15 cellular contexts compared by ENCODE assay signal in the genomic region with DNA sequence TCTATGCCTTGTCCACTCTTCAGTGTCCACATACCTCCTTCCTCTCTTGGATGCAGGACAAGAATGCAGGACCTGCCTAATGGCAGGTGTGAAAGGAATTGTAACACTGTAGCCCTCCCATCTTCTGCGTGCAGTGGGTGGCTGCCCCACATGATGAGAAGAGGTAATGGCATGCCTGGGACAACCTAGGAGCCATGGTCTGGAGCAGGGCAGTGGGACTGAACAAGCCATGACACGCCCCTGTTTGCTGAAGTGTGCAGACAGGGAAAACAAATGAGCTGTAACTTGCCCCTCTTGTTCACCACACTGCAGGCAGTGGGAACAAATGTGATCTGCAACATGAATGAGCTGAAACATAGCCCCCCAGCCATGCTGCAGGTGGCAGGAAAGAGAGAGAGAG.
DNase-seq lines count a peak whose midpoint lies in the region; ATAC-seq and TF ChIP-seq lines count a peak whose summit lies in the region.
"Had no signal": no experiment of that assay in that cellular context is flagged by ENCODE, and none has a peak within 500 bp of the region (broad histone marks: within the 10 kb centered on the region; RNA-seq: fewer than 3 reads in every experiment).

No MANE protein-coding gene starts in this region.

- H3K27ac Mint-ChIP-seq in chondrocyte (ENCODE audit: unreplicated experiment), result no peak overlapping the region
- H3K27ac Mint-ChIP-seq in nephron progenitor cell, result peak overlapping the region; percentile 73
- H3K27ac Mint-ChIP-seq: CD8-positive, alpha-beta memory T cell had no signal

- H3K4me1 ChIP-seq in upper lobe of left lung, result no peaks in the 10 kb centered on the region
- H3K4me1 ChIP-seq: Caco-2 had no signal

- ATAC-seq in upper lobe of left lung (ENCODE audit: low FRiP score in 2 of 2), result peak; percentile 14 to 55
- ATAC-seq in HG02759 (IDR thresholded peaks at IDR 0.05; ENCODE audit: unreplicated experiment), result no peak
- ATAC-seq: HepG2 had no signal

- no peak for TF ChIP-seq EP300 in upper lobe of left lung (IDR thresholded peaks at IDR 0.05)

- H3K4me3 Mint-ChIP-seq in chondrocyte (ENCODE audit: unreplicated experiment), result no peak overlapping the region
- peak overlapping the region; percentile 3 for H3K4me3 Mint-ChIP-seq in nephron progenitor cell
- H3K4me3 Mint-ChIP-seq: CD8-positive, alpha-beta memory T cell had no signal

- H3K36me3 ChIP-seq in upper lobe of left lung, result no peaks in the 10 kb centered on the region
- H3K36me3 ChIP-seq: BLaER1 had no signal

- no peaks in the 10 kb centered on the region for H3K9me3 ChIP-seq in upper lobe of left lung
- H3K9me3 ChIP-seq: Caco-2 had no signal

- 97 to 100% methylated on average over 2 of the region's 2 CpGs for WGBS in upper lobe of left lung, 2 donors

- H3K4me3 ChIP-seq in upper lobe of left lung, result no peak overlapping the region
- H3K4me3 ChIP-seq: BLaER1 had no signal

- TF ChIP-seq CTCF in chondrocyte (IDR thresholded peaks at IDR 0.05) (no peak), nephron progenitor cell (IDR thresholded peaks at IDR 0.05) (no peak), upper lobe of left lung (IDR thresholded peaks at IDR 0.05) (no peak)

- no peaks in the 10 kb centered on the region for H3K9me3 Mint-ChIP-seq in chondrocyte (ENCODE audit: low read depth)
- no peaks in the 10 kb centered on the region for H3K9me3 Mint-ChIP-seq in nephron progenitor cell

- peak; percentile 12 for DNase-seq in NCI-H345 (lab: John Stamatoyannopoulos, UW)
- DNase-seq in NCI-H345 treated with DMSO at 0.1 percent for 48 hours (lab: John Stamatoyannopoulos, UW; ENCODE audit: unreplicated experiment), result no peak
- peak; percentile 30 for DNase-seq in chondrocyte (ENCODE audit: low spot score)
- no peak for DNase-seq in nephron progenitor cell
- DNase-seq in upper lobe of left lung, result no peak
- DNase-seq in NCI-H146 (lab: John Stamatoyannopoulos, UW), result no peak
- DNase-seq: 8988T; AML-193; Caco-2; CD8-positive, alpha-beta memory T cell; DND-41; GDM1 had no signal

- no peaks in the 10 kb centered on the region for H3K36me3 Mint-ChIP-seq in chondrocyte (ENCODE audit: low read depth)
- no peaks in the 10 kb centered on the region for H3K36me3 Mint-ChIP-seq in nephron progenitor cell (ENCODE audit: low read depth)

- no peaks in the 10 kb centered on the region for H3K27me3 ChIP-seq in upper lobe of left lung
- H3K27me3 ChIP-seq: BLaER1 had no signal

- H3K4me1 Mint-ChIP-seq in chondrocyte (ENCODE audit: low read depth) (no peaks in the 10 kb centered on the region), nephron progenitor cell (peaks cover 27% of the 10 kb centered on the region)
- H3K4me1 Mint-ChIP-seq: CD8-positive, alpha-beta memory T cell had no signal

- H3K27me3 Mint-ChIP-seq in chondrocyte (ENCODE audit: low read depth) (no peaks in the 10 kb centered on the region), nephron progenitor cell (ENCODE audit: low read depth, poor library complexity) (no peaks in the 10 kb centered on the region)
- H3K27me3 Mint-ChIP-seq: CD8-positive, alpha-beta memory T cell had no signal

- H3K27ac ChIP-seq in upper lobe of left lung, result no peak overlapping the region
- H3K27ac ChIP-seq: BLaER1 had no signal

- TF ChIP-seq POLR2A in upper lobe of left lung (IDR thresholded peaks at IDR 0.05), result no peak

Comparison
In these comparisons a context has a peak if more than half of its experiments do, and no peak if none do; other contexts are left out.
1. DNase-seq: peak in NCI-H345 (single experiment) and chondrocyte (single experiment); none in NCI-H345 treated with DMSO at 0.1 percent for 48 hours (single experiment), nephron progenitor cell (single experiment), upper lobe of left lung (0 of 2) and NCI-H146 (single experiment).